1 cellular context compared by ENCODE assay signal in the genomic region with DNA sequence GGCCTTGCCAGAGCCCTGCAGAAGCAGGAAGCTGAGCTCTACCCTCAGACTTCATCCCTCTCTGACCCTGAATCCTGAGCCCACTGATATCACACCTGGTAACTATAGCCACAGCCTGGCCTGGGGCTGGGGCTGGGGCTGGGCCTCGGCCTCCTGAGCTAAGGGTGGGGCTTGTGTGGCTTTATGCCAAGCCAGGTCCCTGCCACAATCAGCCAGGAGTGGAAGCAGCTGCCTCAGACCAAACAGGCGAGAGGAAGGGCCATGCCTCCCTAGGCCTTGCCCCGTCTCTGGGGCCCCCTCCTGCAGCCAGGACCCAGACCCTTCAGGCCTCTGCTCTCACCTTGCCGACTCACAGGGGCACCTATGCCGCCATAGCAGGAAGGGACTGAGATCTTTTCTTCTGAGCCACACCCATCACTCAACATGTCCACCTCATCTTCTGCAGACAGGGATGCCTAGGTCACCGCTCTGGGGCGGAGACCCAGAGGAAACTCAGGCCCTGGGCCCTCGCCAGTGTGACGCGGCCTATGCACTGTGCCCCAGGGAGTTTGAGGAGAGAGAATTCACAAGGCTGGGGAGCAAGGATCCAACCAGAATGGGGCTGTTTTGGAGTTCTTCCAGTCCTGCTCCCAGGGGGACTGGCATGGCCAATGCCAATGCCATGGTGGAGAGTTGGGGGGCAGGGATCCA.
TF ChIP-seq lines count a peak whose summit lies in the region.

No MANE protein-coding gene starts in this region.

TF ChIP-seq in WTC11, 78 proteins besides CTCF, POLR2A, EP300 and RAD21:
- TF ChIP-seq, protein P1, sequence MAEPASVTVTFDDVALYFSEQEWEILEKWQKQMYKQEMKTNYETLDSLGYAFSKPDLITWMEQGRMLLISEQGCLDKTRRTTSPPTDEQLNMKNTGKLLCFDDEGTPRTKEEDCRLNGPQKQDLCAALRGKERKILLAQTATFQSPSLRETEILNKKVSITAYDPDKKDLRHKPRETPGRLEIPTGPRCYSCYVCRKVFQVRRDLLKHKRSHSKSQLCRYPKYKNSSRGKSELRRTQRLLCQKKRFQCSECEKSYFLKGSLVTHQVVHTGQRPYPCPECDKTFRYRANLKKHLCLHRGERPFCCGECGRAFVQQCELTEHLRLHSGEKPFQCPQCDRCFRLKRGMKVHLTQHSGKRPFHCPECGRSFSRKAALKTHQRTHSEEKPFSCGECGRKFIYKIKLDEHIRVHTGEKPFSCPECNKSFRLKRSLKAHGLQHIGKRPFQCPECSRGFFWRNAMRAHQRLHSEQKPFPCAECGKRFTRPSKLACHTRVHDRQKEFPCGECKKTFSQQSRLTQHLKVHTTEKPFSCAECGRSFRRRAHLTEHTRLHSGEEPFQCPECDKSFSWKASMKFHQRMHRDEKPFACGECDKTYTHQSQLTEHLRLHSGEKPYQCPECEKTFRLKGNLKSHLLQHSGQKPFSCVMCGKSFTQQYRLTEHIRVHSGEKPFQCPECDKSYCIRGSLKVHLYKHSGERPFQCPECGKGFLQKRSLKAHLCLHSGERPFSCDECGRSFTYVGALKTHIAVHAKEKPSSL (CRISPR knock-in tag; conservative IDR thresholded peaks at IDR 0.05): no peak
- no peak for TF ChIP-seq TEAD4 (CRISPR knock-in tag; IDR thresholded peaks at IDR 0.05)
- no peak for TF ChIP-seq NR1H2 (CRISPR knock-in tag; IDR thresholded peaks at IDR 0.05)
- no peak for TF ChIP-seq ZBTB21 (CRISPR knock-in tag; IDR thresholded peaks at IDR 0.05; ENCODE audit: borderline replicate concordance)
- no peak for TF ChIP-seq ZNF219 (CRISPR knock-in tag; IDR thresholded peaks at IDR 0.05; ENCODE audit: borderline replicate concordance)
- TF ChIP-seq FOXJ3 (CRISPR knock-in tag; IDR thresholded peaks at IDR 0.05; ENCODE audit: borderline replicate concordance): no peak
- TF ChIP-seq, protein P2, sequence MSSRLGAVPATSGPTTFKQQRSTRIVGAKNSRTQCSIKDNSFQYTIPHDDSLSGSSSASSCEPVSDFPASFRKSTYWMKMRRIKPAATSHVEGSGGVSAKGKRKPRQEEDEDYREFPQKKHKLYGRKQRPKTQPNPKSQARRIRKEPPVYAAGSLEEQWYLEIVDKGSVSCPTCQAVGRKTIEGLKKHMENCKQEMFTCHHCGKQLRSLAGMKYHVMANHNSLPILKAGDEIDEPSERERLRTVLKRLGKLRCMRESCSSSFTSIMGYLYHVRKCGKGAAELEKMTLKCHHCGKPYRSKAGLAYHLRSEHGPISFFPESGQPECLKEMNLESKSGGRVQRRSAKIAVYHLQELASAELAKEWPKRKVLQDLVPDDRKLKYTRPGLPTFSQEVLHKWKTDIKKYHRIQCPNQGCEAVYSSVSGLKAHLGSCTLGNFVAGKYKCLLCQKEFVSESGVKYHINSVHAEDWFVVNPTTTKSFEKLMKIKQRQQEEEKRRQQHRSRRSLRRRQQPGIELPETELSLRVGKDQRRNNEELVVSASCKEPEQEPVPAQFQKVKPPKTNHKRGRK (CRISPR knock-in tag; IDR thresholded peaks at IDR 0.05; ENCODE audit: borderline replicate concordance): no peak
- TF ChIP-seq ETV6 (CRISPR knock-in tag; IDR thresholded peaks at IDR 0.05): no peak
- TF ChIP-seq, protein P3, sequence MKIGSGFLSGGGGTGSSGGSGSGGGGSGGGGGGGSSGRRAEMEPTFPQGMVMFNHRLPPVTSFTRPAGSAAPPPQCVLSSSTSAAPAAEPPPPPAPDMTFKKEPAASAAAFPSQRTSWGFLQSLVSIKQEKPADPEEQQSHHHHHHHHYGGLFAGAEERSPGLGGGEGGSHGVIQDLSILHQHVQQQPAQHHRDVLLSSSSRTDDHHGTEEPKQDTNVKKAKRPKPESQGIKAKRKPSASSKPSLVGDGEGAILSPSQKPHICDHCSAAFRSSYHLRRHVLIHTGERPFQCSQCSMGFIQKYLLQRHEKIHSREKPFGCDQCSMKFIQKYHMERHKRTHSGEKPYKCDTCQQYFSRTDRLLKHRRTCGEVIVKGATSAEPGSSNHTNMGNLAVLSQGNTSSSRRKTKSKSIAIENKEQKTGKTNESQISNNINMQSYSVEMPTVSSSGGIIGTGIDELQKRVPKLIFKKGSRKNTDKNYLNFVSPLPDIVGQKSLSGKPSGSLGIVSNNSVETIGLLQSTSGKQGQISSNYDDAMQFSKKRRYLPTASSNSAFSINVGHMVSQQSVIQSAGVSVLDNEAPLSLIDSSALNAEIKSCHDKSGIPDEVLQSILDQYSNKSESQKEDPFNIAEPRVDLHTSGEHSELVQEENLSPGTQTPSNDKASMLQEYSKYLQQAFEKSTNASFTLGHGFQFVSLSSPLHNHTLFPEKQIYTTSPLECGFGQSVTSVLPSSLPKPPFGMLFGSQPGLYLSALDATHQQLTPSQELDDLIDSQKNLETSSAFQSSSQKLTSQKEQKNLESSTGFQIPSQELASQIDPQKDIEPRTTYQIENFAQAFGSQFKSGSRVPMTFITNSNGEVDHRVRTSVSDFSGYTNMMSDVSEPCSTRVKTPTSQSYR (CRISPR knock-in tag; IDR thresholded peaks at IDR 0.05): no peak
- no peak for TF ChIP-seq TP53 (CRISPR knock-in tag; IDR thresholded peaks at IDR 0.05)
- TF ChIP-seq PRRX2 (CRISPR knock-in tag; IDR thresholded peaks at IDR 0.05): no peak
- TF ChIP-seq CREM (CRISPR knock-in tag; IDR thresholded peaks at IDR 0.05): no peak
- TF ChIP-seq, protein P4, sequence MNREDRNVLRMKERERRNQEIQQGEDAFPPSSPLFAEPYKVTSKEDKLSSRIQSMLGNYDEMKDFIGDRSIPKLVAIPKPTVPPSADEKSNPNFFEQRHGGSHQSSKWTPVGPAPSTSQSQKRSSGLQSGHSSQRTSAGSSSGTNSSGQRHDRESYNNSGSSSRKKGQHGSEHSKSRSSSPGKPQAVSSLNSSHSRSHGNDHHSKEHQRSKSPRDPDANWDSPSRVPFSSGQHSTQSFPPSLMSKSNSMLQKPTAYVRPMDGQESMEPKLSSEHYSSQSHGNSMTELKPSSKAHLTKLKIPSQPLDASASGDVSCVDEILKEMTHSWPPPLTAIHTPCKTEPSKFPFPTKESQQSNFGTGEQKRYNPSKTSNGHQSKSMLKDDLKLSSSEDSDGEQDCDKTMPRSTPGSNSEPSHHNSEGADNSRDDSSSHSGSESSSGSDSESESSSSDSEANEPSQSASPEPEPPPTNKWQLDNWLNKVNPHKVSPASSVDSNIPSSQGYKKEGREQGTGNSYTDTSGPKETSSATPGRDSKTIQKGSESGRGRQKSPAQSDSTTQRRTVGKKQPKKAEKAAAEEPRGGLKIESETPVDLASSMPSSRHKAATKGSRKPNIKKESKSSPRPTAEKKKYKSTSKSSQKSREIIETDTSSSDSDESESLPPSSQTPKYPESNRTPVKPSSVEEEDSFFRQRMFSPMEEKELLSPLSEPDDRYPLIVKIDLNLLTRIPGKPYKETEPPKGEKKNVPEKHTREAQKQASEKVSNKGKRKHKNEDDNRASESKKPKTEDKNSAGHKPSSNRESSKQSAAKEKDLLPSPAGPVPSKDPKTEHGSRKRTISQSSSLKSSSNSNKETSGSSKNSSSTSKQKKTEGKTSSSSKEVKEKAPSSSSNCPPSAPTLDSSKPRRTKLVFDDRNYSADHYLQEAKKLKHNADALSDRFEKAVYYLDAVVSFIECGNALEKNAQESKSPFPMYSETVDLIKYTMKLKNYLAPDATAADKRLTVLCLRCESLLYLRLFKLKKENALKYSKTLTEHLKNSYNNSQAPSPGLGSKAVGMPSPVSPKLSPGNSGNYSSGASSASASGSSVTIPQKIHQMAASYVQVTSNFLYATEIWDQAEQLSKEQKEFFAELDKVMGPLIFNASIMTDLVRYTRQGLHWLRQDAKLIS (CRISPR knock-in tag; IDR thresholded peaks at IDR 0.05; ENCODE audit: borderline replicate concordance): no peak
- TF ChIP-seq ZNF423 (CRISPR knock-in tag; IDR thresholded peaks at IDR 0.05): no peak
- no peak for TF ChIP-seq RELA (CRISPR knock-in tag; IDR thresholded peaks at IDR 0.05; ENCODE audit: borderline replicate concordance)
- TF ChIP-seq, protein P5, sequence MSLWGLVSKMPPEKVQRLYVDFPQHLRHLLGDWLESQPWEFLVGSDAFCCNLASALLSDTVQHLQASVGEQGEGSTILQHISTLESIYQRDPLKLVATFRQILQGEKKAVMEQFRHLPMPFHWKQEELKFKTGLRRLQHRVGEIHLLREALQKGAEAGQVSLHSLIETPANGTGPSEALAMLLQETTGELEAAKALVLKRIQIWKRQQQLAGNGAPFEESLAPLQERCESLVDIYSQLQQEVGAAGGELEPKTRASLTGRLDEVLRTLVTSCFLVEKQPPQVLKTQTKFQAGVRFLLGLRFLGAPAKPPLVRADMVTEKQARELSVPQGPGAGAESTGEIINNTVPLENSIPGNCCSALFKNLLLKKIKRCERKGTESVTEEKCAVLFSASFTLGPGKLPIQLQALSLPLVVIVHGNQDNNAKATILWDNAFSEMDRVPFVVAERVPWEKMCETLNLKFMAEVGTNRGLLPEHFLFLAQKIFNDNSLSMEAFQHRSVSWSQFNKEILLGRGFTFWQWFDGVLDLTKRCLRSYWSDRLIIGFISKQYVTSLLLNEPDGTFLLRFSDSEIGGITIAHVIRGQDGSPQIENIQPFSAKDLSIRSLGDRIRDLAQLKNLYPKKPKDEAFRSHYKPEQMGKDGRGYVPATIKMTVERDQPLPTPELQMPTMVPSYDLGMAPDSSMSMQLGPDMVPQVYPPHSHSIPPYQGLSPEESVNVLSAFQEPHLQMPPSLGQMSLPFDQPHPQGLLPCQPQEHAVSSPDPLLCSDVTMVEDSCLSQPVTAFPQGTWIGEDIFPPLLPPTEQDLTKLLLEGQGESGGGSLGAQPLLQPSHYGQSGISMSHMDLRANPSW (CRISPR knock-in tag; conservative IDR thresholded peaks at IDR 0.05; ENCODE audit: low read depth): no peak
- TF ChIP-seq NFATC4 (CRISPR knock-in tag; IDR thresholded peaks at IDR 0.05): no peak
